8 cellular contexts compared by ENCODE assay signal in the genomic region with DNA sequence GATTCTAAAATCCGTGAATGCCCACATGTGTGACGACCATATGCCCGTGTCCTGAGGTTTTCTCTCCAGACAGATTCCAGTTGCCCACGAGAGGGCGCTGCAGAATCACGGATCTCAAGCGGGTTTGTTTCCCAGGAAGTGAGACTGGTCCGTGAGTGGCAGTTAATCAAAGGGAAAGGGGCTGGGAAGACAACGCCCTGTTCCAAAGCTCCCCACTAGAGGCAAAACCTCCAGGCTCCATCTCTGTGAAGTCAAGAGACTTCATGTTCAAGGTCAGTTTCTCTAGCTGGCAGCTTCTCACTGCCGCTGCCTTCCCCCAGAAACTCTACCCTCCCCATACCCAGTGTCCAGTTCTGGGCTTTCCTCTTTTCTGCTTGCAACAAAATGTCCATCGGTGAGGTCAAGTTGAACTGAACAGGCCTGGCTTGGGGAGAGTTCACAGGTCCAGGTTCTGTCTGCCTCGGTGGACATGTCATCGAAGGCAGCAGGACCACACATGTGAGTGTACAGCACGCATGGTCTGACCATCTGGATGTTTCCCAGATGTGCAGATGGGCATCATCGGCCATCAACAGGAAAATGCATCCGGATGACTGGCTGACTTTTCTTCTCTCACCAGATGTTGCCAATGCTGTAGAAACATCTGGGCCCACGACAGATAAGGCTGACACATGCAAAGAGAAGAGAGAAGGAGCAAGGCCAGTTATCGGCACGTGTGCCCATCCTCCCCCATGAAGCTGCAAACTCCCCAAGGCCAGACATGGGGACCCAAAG. TPM values are rescaled to one million over a fixed set of nuclear protein-coding genes. Genes with fewer than 3 reads are reported as not detected.
DNase-seq lines count a peak whose midpoint lies in the region; ATAC-seq and TF ChIP-seq lines count a peak whose summit lies in the region.

No MANE protein-coding gene starts in this region.

- WGBS in heart right ventricle, 2 donors, result 40 to 42% methylated on average over 19 of the region's 19 CpGs

- no peaks in the 10 kb centered on the region for H3K9me3 ChIP-seq in heart right ventricle

- H3K27ac ChIP-seq in heart right ventricle, result peak overlapping the region in 8 of 10 donors; percentile 20 to 75 (median 68)

- TF ChIP-seq CTCF in GM06990 (IDR thresholded peaks at IDR 0.05; ENCODE audit: insufficient read depth, low read length, poor library complexity, severe bottlenecking) (peak; percentile 69), heart right ventricle (IDR thresholded peaks at IDR 0.05) (peak; percentile 76 to 95 (median 90)), retinal pigment epithelial cell (conservative IDR thresholded peaks at IDR 0.05; ENCODE audit: low read depth, low read length) (peak; percentile 81)

- H3K27me3 ChIP-seq in GM06990 (replicated peaks; ENCODE audit: control insufficient read depth, insufficient read depth, low read length), result 0 out of 2 replicates have a peak, but pooled peaks cover 2% of the 10 kb centered on the region
- H3K27me3 ChIP-seq in heart right ventricle, result peaks cover 0 to 10% (median 0%) of the 10 kb centered on the region in 7 donors

- H3K36me3 ChIP-seq in GM06990 (ENCODE audit: control insufficient read depth, insufficient read depth, low read length) (no peaks in the 10 kb centered on the region), heart right ventricle (no peaks in the 10 kb centered on the region)

- ATAC-seq in heart right ventricle (peak; percentile 77 to 96 (median 86)), HG02798 (IDR thresholded peaks at IDR 0.05; ENCODE audit: poor library complexity, unreplicated experiment) (no peak), HG02623 (IDR thresholded peaks at IDR 0.05; ENCODE audit: unreplicated experiment) (no peak)

- H3K4me3 ChIP-seq in GM06990 (replicated peaks; ENCODE audit: low read depth, low read length), result no peak overlapping the region
- H3K4me3 ChIP-seq in heart right ventricle, result peak overlapping the region in 3 of 10 donors; percentile 23 to 30 (median 29)
- no peak overlapping the region for H3K4me3 ChIP-seq in retinal pigment epithelial cell (ENCODE audit: low read length)

- no peak for DNase-seq in GM06990 (ENCODE audit: extremely low read depth, insufficient read length)
- peak; percentile 33 for DNase-seq in NCI-H1436 treated with DMSO at 0.1 percent for 48 hours (lab: John Stamatoyannopoulos, UW)
- peak; percentile 58 for DNase-seq in T follicular helper cell (ENCODE audit: low read depth)
- peak; percentile 46 for DNase-seq in activated naive CD8-positive, alpha-beta T cell treated with anti-CD3 and anti-CD28 coated beads, Interleukin-2, amount 50 U/mL, for 16 hours (ENCODE audit: low read depth, low spot score)
- peak; percentile 89 to 90 for DNase-seq in heart right ventricle
- peak; percentile 55 for DNase-seq in retinal pigment epithelial cell (ENCODE audit: low read depth)

- H3K4me1 ChIP-seq in heart right ventricle, result peaks cover 0 to 27% (median 23%) of the 10 kb centered on the region in 9 donors

- intact Hi-C loops in heart right ventricle (cut with DNase I), result loop anchor here (1.0 to 10.0 kb wide), 13 partner anchors 163 to 336 kb away; no protein-coding TSS in a partner anchor

RNA-seq across cellular contexts. Expression of a gene that starts 44.9 kb away (rescaled TPM):
- under 1 TPM in 6 of 10 donors, not detected in 4; 0.06 to 0.30 (median 0.18) TPM for total RNA-seq in heart right ventricle
- polyA plus RNA-seq in heart right ventricle, result under 1 TPM; 0.06 to 0.37 TPM

Comparison
In these comparisons a context has a peak if more than half of its experiments do, and no peak if none do; other contexts are left out.
1. ATAC-seq: peak in heart right ventricle (8 of 8); none in HG02798 (single experiment) and HG02623 (single experiment).
2. Peak in every context shown above with its lines, with median percentiles within 50 percentile points of each other: CTCF ChIP-seq.